13 cellular contexts compared by ENCODE assay signal in genomic region chr5:77638763-77639451, GRCh38. TPM values are rescaled to one million over a fixed set of nuclear protein-coding genes. Genes with fewer than 3 reads are reported as not detected.
DNase-seq lines count a peak whose midpoint lies in the region; TF ChIP-seq lines count a peak whose summit lies in the region.
"Had no signal": no experiment of that assay in that cellular context is flagged by ENCODE, and none has a peak within 500 bp of the region (broad histone marks: within the 10 kb centered on the region; RNA-seq: fewer than 3 reads in every experiment).

No MANE protein-coding gene starts in this region.

- TF ChIP-seq EP300 in esophagus muscularis mucosa (IDR thresholded peaks at IDR 0.05): no peak

- no peaks in the 10 kb centered on the region for H3K79me2 ChIP-seq in osteoblast (ENCODE audit: insufficient read depth, low read length)

- H3K27ac ChIP-seq in osteoblast (ENCODE audit: low read depth, low read length): no peak overlapping the region
- no peak overlapping the region for H3K27ac ChIP-seq in esophagus muscularis mucosa (replicated peaks in 1 of 4)
- H3K27ac ChIP-seq in breast epithelium: no peak overlapping the region

- peaks cover 3% of the 10 kb centered on the region for H4K20me1 ChIP-seq in osteoblast (ENCODE audit: insufficient read depth, low read length)

- no peak overlapping the region for H2AFZ ChIP-seq in osteoblast (ENCODE audit: low read length)

- H3K27me3 ChIP-seq in osteoblast (ENCODE audit: insufficient read depth, low read length) (peaks cover 100% of the 10 kb centered on the region), esophagus muscularis mucosa (peaks cover 18 to 100% (median 94%) of the 10 kb centered on the region in 4 donors), breast epithelium (peaks cover 10 to 100% of the 10 kb centered on the region in 2 donors)

- H3K27me3 Mint-ChIP-seq in endothelial cell (ENCODE audit: unreplicated experiment): peaks cover 35% of the 10 kb centered on the region

- no peaks in the 10 kb centered on the region for H3K9me3 Mint-ChIP-seq in endothelial cell (ENCODE audit: unreplicated experiment)

- peaks cover 19% of the 10 kb centered on the region for H3K4me1 Mint-ChIP-seq in endothelial cell (ENCODE audit: unreplicated experiment)

- no peak for TF ChIP-seq CTCF in endothelial cell (IDR thresholded peaks at IDR 0.05; ENCODE audit: unreplicated experiment)
- TF ChIP-seq CTCF in osteoblast (IDR thresholded peaks at IDR 0.05; ENCODE audit: extremely low read depth, low read depth, low read length): no peak
- no peak for TF ChIP-seq CTCF in esophagus muscularis mucosa (IDR thresholded peaks at IDR 0.05)
- no peak for TF ChIP-seq CTCF in breast epithelium (IDR thresholded peaks at IDR 0.05)

- H3K4me2 ChIP-seq in osteoblast (ENCODE audit: insufficient read depth, low read length): no peak overlapping the region

- intact Hi-C loops in esophagus muscularis mucosa (cut with DNase I) (no loop called here), breast epithelium (cut with DNase I; ENCODE audit: low total_unique reads) (no loop called here)

- WGBS in esophagus muscularis mucosa: 23% methylated on average over 20 of the region's 56 CpGs

- H3K36me3 Mint-ChIP-seq in endothelial cell (ENCODE audit: low read depth, unreplicated experiment): peaks cover 3% of the 10 kb centered on the region

- DNase-seq in NCI-H524 (lab: John Stamatoyannopoulos, UW) (peak; percentile 70 to 81), NCI-H524 treated with DMSO at 0.1 percent for 48 hours (lab: John Stamatoyannopoulos, UW) (no peak), NCI-H2029 (lab: John Stamatoyannopoulos, UW) (peak; percentile 48), endothelial cell (ENCODE audit: low spot score) (peak; percentile 60), osteoblast (ENCODE audit: insufficient read length, low spot score, missing footprints) (peak; percentile 66), esophagus muscularis mucosa (ENCODE audit: extremely low spot score) (no peak), breast epithelium (ENCODE audit: low spot score in 2 of 2) (no peak)
- DNase-seq in activated naive CD4-positive, alpha-beta T cell treated with anti-CD3 and anti-CD28 coated beads, Interleukin-2, amount 50 U/mL, for 16 hours: no peak
- DNase-seq: activated gamma-delta T cell, GF-D8, NCI-H1436 treated with DMSO at 0.1 percent for 48 hours had no signal

- TF ChIP-seq POLR2A in esophagus muscularis mucosa (IDR thresholded peaks at IDR 0.05; ENCODE audit: low read depth): no peak
- TF ChIP-seq POLR2A in breast epithelium (IDR thresholded peaks at IDR 0.05): no peak

- H3K4me1 ChIP-seq in osteoblast (ENCODE audit: insufficient read depth, low read length) (no peaks in the 10 kb centered on the region), esophagus muscularis mucosa (peaks cover 30 to 58% (median 48%) of the 10 kb centered on the region in 4 donors), breast epithelium (no peaks in the 10 kb centered on the region)

- H3K9me3 ChIP-seq in osteoblast (ENCODE audit: low read depth, low read length) (no peaks in the 10 kb centered on the region), esophagus muscularis mucosa (no peaks in the 10 kb centered on the region), breast epithelium (no peaks in the 10 kb centered on the region)

- no peak overlapping the region for H3K4me3 ChIP-seq in osteoblast (ENCODE audit: insufficient read depth, low read length)
- peak overlapping the region in 2 of 4 donors; percentile 0 to 2 for H3K4me3 ChIP-seq in esophagus muscularis mucosa
- no peak overlapping the region for H3K4me3 ChIP-seq in breast epithelium

- peak overlapping the region; percentile 65 for H3K4me3 Mint-ChIP-seq in endothelial cell (ENCODE audit: unreplicated experiment)

- no peak overlapping the region for H3K27ac Mint-ChIP-seq in endothelial cell (ENCODE audit: unreplicated experiment)

- H3K36me3 ChIP-seq in osteoblast (ENCODE audit: insufficient read depth, low read length): no peaks in the 10 kb centered on the region
- H3K36me3 ChIP-seq in esophagus muscularis mucosa: no peaks in the 10 kb centered on the region
- H3K36me3 ChIP-seq in breast epithelium: no peaks in the 10 kb centered on the region

RNA-seq across cellular contexts. Expression of gene OTP, which starts 0.4 kb away (rescaled TPM):
- total RNA-seq in endothelial cell (ENCODE audit: unreplicated experiment): not detected
- under 0.01 TPM in 1 of 2 replicates, not detected in the other for total RNA-seq in osteoblast
- total RNA-seq in esophagus muscularis mucosa: not detected
- total RNA-seq in breast epithelium: under 1 TPM in 1 of 3 donors, not detected in 2; 0.15 TPM
- total RNA-seq: dermis microvascular lymphatic vessel endothelial cell, myocyte had no signal

Comparison
In these comparisons a context has a peak if more than half of its experiments do, and no peak if none do; other contexts are left out.
1. DNase-seq: peak in NCI-H524 (2 of 2), NCI-H2029 (single experiment), endothelial cell (single experiment) and osteoblast (single experiment); none in NCI-H524 treated with DMSO at 0.1 percent for 48 hours (single experiment), esophagus muscularis mucosa (single experiment), breast epithelium (0 of 2) and activated naive CD4-positive, alpha-beta T cell treated with anti-CD3 and anti-CD28 coated beads, Interleukin-2, amount 50 U/mL, for 16 hours (single experiment).